ENCODE assay signal across 13 cellular contexts in genomic region chr9:134433101-134433500, GRCh38.
DNase-seq lines count a peak whose midpoint lies in the region; ATAC-seq and TF ChIP-seq lines count a peak whose summit lies in the region.
"Had no signal": no experiment of that assay in that cellular context is flagged by ENCODE, and none has a peak within 500 bp of the region (broad histone marks: within the 10 kb centered on the region; RNA-seq: fewer than 3 reads in every experiment).

No MANE protein-coding gene starts in this region.

- peaks cover 13% of the 10 kb centered on the region for H3K27me3 Mint-ChIP-seq in endothelial cell (ENCODE audit: unreplicated experiment)
- no peaks in the 10 kb centered on the region for H3K27me3 Mint-ChIP-seq in T-helper 17 cell

- no peak for TF ChIP-seq POLR2A in Peyer's patch (IDR thresholded peaks at IDR 0.05)

- H3K9me3 ChIP-seq in Peyer's patch (no peaks in the 10 kb centered on the region), T-helper 17 cell (ENCODE audit: control insufficient read depth, low read length, poor library complexity, severe bottlenecking) (no peaks in the 10 kb centered on the region)
- H3K9me3 ChIP-seq: BE2C had no signal

- no peaks in the 10 kb centered on the region for H3K9me3 Mint-ChIP-seq in endothelial cell (ENCODE audit: unreplicated experiment)
- H3K9me3 Mint-ChIP-seq: WTC11 had no signal

- H3K4me1 Mint-ChIP-seq in endothelial cell (ENCODE audit: unreplicated experiment) (no peaks in the 10 kb centered on the region), T-helper 17 cell (no peaks in the 10 kb centered on the region)
- H3K4me1 Mint-ChIP-seq: WTC11 had no signal

- H3K27ac Mint-ChIP-seq in endothelial cell (ENCODE audit: unreplicated experiment) (no peak overlapping the region), T-helper 17 cell (no peak overlapping the region)
- H3K27ac Mint-ChIP-seq: WTC11 had no signal

- H3K36me3 ChIP-seq in ACC112 (ENCODE audit: insufficient read depth, low read length) (peaks cover 9% of the 10 kb centered on the region; the same call in 1 of the 2 replicates), Peyer's patch (peaks cover 0 to 59% (median 0%) of the 10 kb centered on the region in 3 donors)

- H3K27ac ChIP-seq in ACC112 (ENCODE audit: low read depth, low read length): 0 out of 2 replicates have a peak overlapping the region, but pooled peaks have one; percentile 7
- H3K27ac ChIP-seq in Peyer's patch: peak overlapping the region in 3 of 4 donors; percentile 40 to 89 (median 84)
- H3K27ac ChIP-seq: epithelial cell of prostate had no signal

- DNase-seq in Peyer's patch (no peak), endothelial cell (ENCODE audit: low spot score) (no peak), omental fat pad (ENCODE audit: low spot score) (peak; percentile 51), T-helper 17 cell (no peak), SK-N-DZ (ENCODE audit: low spot score) (no peak), SW480 (ENCODE audit: low spot score) (no peak)
- no peak for DNase-seq in stimulated activated CD4-positive, alpha-beta T cell treated with anti-CD3 and anti-CD28 coated beads, Interleukin-15, amount 100 ng/mL, for 24 hours
- DNase-seq: activated gamma-delta T cell treated with Interleukin-2 at 50 U/mL for 16 hours; BE2C; stimulated activated CD4-positive, alpha-beta T cell treated with anti-CD3 and anti-CD28 coated beads, Interleukin-4, amount 100 ng/mL, for 1 hour had no signal

- no peak overlapping the region for H2AFZ ChIP-seq in ACC112 (ENCODE audit: low read length, unreplicated experiment)

- no peaks in the 10 kb centered on the region for H3K79me2 ChIP-seq in ACC112 (ENCODE audit: control insufficient read depth, insufficient read depth, low read length, unreplicated experiment)

- H3K36me3 Mint-ChIP-seq in endothelial cell (ENCODE audit: low read depth, unreplicated experiment): peaks cover 16% of the 10 kb centered on the region
- peaks cover 2% of the 10 kb centered on the region for H3K36me3 Mint-ChIP-seq in T-helper 17 cell (ENCODE audit: low read depth)
- H3K36me3 Mint-ChIP-seq: WTC11 had no signal

- H3K4me3 ChIP-seq in ACC112 (ENCODE audit: low read depth, low read length) (no peak overlapping the region), Peyer's patch (no peak overlapping the region)

- H3K4me1 ChIP-seq in ACC112 (ENCODE audit: control insufficient read depth, insufficient read depth, low read length, unreplicated experiment): peaks cover 27% of the 10 kb centered on the region
- H3K4me1 ChIP-seq in Peyer's patch: peaks cover 0 to 43% (median 8%) of the 10 kb centered on the region in 4 donors

- no peak for TF ChIP-seq CTCF in Peyer's patch (IDR thresholded peaks at IDR 0.05)
- no peak for TF ChIP-seq CTCF in endothelial cell (IDR thresholded peaks at IDR 0.05; ENCODE audit: unreplicated experiment)
- no peak for TF ChIP-seq CTCF in omental fat pad (IDR thresholded peaks at IDR 0.05)

- ATAC-seq in omental fat pad (ENCODE audit: low FRiP score) (peak; percentile 41), T-helper 17 cell (no peak)
- ATAC-seq: WTC11 had no signal

- H3K4me3 Mint-ChIP-seq in endothelial cell (ENCODE audit: unreplicated experiment) (peak overlapping the region; percentile 37), T-helper 17 cell (no peak overlapping the region)
- H3K4me3 Mint-ChIP-seq: WTC11 had no signal

- no peaks in the 10 kb centered on the region for H3K27me3 ChIP-seq in ACC112 (ENCODE audit: insufficient read depth, low read length)
- H3K27me3 ChIP-seq in Peyer's patch: no peaks in the 10 kb centered on the region
- H3K27me3 ChIP-seq: BE2C had no signal
